ENCODE assay signal across 9 cellular contexts in the genomic region with DNA sequence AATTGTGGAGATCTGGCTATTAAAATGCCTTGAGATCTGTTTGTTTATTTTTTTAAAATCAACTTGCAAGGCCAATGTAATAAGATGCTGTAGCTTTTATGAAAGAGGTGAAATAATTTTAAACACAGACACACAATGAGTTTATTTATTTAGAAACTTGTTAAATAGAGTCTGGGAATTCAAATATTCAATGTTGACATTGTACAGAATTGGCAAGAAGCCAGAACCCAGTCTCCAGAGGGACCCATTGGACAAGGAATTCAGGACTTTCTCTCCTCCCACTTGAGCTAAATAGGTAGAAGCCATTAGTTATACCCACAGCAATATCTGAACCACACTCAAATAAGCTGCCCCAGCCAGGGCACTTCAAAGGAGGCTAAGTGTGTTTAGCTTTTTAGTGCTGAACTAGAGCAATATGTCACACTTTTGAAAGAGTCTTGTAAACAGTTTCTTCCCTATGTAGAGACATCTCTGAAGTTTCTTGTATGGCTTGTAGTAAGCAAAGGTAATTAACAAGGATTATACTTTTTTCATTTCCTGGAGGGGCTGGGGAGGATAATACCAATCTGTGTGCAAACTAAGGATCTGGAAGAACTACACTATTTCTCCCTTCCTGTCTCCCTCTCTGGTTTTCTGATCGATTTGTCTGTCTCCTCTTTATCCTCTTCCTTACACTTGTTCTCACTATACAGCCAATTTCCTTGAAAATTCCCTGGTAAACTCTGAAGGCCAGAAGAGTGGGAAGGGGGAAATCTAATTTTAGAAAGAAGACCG. TPM values are rescaled to one million over a fixed set of nuclear protein-coding genes. Genes with fewer than 3 reads are reported as not detected.
DNase-seq lines count a peak whose midpoint lies in the region; ATAC-seq and TF ChIP-seq lines count a peak whose summit lies in the region.
"Had no signal": no experiment of that assay in that cellular context is flagged by ENCODE, and none has a peak within 500 bp of the region (broad histone marks: within the 10 kb centered on the region; RNA-seq: fewer than 3 reads in every experiment).

No MANE protein-coding gene starts in this region.

- peaks cover 33% of the 10 kb centered on the region for H3K4me1 ChIP-seq in HUES6 (ENCODE audit: control insufficient read depth, insufficient read depth, low read length)

- peak overlapping the region in 1 of 5 experiments; percentile 87 for H3K27ac Mint-ChIP-seq in brain
- H3K27ac Mint-ChIP-seq in activated naive CD4-positive, alpha-beta T cell treated with anti-CD3 and anti-CD28 coated beads for 36 hours, result no peak overlapping the region

- peaks cover 62% of the 10 kb centered on the region for H3K27me3 ChIP-seq in HUES6 (ENCODE audit: control insufficient read depth, insufficient read depth, low read length)

- peak overlapping the region; percentile 89 for H3K4me3 ChIP-seq in HUES6 (ENCODE audit: low read depth, low read length)
- H3K4me3 ChIP-seq: GM23248 had no signal

- H3K27me3 Mint-ChIP-seq in brain, result peaks cover 77% of the 10 kb centered on the region
- peaks cover 57% of the 10 kb centered on the region for H3K27me3 Mint-ChIP-seq in activated naive CD4-positive, alpha-beta T cell treated with anti-CD3 and anti-CD28 coated beads for 36 hours (ENCODE audit: low read depth)

- no peaks in the 10 kb centered on the region for H3K36me3 ChIP-seq in HUES6 (ENCODE audit: control insufficient read depth, insufficient read depth, low read length)

- H3K36me3 Mint-ChIP-seq in brain, result no peaks in the 10 kb centered on the region
- H3K36me3 Mint-ChIP-seq in activated naive CD4-positive, alpha-beta T cell treated with anti-CD3 and anti-CD28 coated beads for 36 hours (ENCODE audit: low read depth), result no peaks in the 10 kb centered on the region

- no peak overlapping the region for H3K27ac ChIP-seq in HUES6 (ENCODE audit: low read depth, low read length)
- H3K27ac ChIP-seq: GM23248 had no signal

- peaks cover 0 to 4% (median 0%) of the 10 kb centered on the region in 5 experiments for H3K9me3 Mint-ChIP-seq in brain
- no peaks in the 10 kb centered on the region for H3K9me3 Mint-ChIP-seq in activated naive CD4-positive, alpha-beta T cell treated with anti-CD3 and anti-CD28 coated beads for 36 hours

- no peak overlapping the region for H3K9ac ChIP-seq in HUES6 (ENCODE audit: low read length)
- H3K9ac ChIP-seq: GM23248 had no signal

- TF ChIP-seq CTCF in brain (conservative IDR thresholded peaks at IDR 0.05), result no peak

- CTCF ChIA-PET in activated naive CD4-positive, alpha-beta T cell treated with anti-CD3 and anti-CD28 coated beads for 36 hours (lab: Charles Lee), result interaction anchor here (0.5 to 0.8 kb wide), 3 partner anchors 12 to 293 kb away, joined by 3 to 5 read pairs (median 3); no protein-coding TSS in a partner anchor

- DNase-seq in NCI-H187 (lab: John Stamatoyannopoulos, UW) (peak; percentile 34 to 82), retina (peak; percentile 13)
- DNase-seq in activated CD4-positive, alpha-beta T cell treated with anti-CD3 and anti-CD28 coated beads, Interleukin-2, amount 50 U/mL, for 48 hours, result no peak
- no peak for DNase-seq in activated naive CD4-positive, alpha-beta T cell treated with anti-CD3 and anti-CD28 coated beads for 36 hours
- DNase-seq: GM23248, substantia nigra had no signal

- intact Hi-C loops in activated naive CD4-positive, alpha-beta T cell treated with anti-CD3 and anti-CD28 coated beads for 36 hours (cut with micrococcal nuclease), result no loop called here

- H3K4me1 Mint-ChIP-seq in brain, result peaks cover 38% of the 10 kb centered on the region
- peaks cover 29% of the 10 kb centered on the region for H3K4me1 Mint-ChIP-seq in activated naive CD4-positive, alpha-beta T cell treated with anti-CD3 and anti-CD28 coated beads for 36 hours (ENCODE audit: low read depth)

- no peaks in the 10 kb centered on the region for H3K9me3 ChIP-seq in HUES6 (ENCODE audit: control insufficient read depth, insufficient read depth, low read depth, low read length)

- H3K4me3 Mint-ChIP-seq in brain, result peak overlapping the region in 4 of 5 experiments; percentile 27 to 95 (median 65)
- H3K4me3 Mint-ChIP-seq in activated naive CD4-positive, alpha-beta T cell treated with anti-CD3 and anti-CD28 coated beads for 36 hours, result no peak overlapping the region

- ATAC-seq in GM21529 (IDR thresholded peaks at IDR 0.05; ENCODE audit: unreplicated experiment), result no peak

RNA-seq across cellular contexts. Expression of a gene that starts 6.0 kb away (rescaled TPM):
- polyA plus RNA-seq in brain (ENCODE audit: insufficient read depth, low read depth, low replicate concordance), result 3.5 TPM
- not detected for total RNA-seq in activated naive CD4-positive, alpha-beta T cell treated with anti-CD3 and anti-CD28 coated beads for 36 hours

Comparison
In these comparisons a context has a peak if more than half of its experiments do, and no peak if none do; other contexts are left out.
1. DNase-seq: peak in NCI-H187 (2 of 2) and retina (single experiment); none in activated CD4-positive, alpha-beta T cell treated with anti-CD3 and anti-CD28 coated beads, Interleukin-2, amount 50 U/mL, for 48 hours (0 of 2) and activated naive CD4-positive, alpha-beta T cell treated with anti-CD3 and anti-CD28 coated beads for 36 hours (single experiment).